24 cellular contexts compared by ENCODE assay signal in the genomic region with DNA sequence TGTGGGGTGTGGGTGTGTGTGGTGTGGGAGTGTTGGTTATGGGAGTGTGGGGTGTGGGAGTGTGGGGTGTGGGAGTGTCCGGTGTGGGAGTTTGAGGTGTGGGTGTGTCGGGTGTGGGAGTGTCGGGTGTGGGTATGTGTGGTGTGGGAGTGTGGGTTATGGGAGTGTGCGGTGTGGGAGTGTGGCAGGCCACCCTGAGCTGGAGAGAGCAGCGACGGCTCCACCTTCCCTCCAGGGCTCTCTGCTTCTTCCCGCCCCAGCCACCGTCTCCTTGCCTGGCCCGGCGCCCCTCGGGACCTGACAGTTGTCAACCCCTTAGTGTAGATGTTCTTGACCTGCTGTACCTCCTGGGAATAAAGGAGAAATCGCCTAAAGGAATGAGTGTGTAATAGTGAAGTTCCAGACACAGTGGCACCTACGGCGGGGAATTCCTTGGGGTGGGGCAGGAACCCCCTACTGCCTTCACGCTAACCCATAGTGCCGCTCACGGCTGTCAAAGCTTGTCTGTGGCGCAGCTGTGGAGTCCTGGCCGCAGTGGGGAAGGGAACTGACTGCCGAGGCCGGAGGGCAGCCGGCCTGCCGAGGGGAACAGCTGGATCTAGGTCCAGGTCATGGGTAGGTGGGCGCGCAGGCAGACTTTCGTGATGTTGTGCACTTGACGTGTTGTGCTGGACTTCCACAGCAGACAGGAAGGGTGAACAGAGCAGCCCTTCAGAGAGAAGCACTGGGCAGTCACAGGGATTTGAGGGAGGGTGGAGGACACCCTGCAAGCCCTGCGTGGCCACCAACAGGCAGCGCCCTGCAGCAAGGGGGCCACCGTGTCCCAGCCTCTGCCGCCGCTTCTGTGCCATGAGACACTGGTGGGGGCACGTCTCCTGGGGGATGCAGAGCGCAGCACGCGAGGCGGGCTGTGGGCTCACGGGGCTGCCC. TPM values are rescaled to one million over a fixed set of nuclear protein-coding genes. Genes with fewer than 3 reads are reported as not detected.
DNase-seq lines count a peak whose midpoint lies in the region; ATAC-seq, FAIRE-seq and TF ChIP-seq lines count a peak whose summit lies in the region.
"Had no signal": no experiment of that assay in that cellular context is flagged by ENCODE, and none has a peak within 500 bp of the region (broad histone marks: within the 10 kb centered on the region; RNA-seq: fewer than 3 reads in every experiment).

No MANE protein-coding gene starts in this region.

- CTCF ChIA-PET in A549 (lab: Yijun Ruan, JAX) = interaction anchor here (0.9 to 1.3 kb wide), 2 partner anchors 13 to 15 kb away, joined by 3 read pairs; no protein-coding TSS in a partner anchor

- FAIRE-seq in A549 (lab: Jason Lieb, UNC) = no peak

- no peak overlapping the region for H3K27ac ChIP-seq in A549
- H3K27ac ChIP-seq in SJCRH30 = peak overlapping the region; percentile 4; the same call in 1 of the 2 replicates
- H3K27ac ChIP-seq in uterus = no peak overlapping the region
- H3K27ac ChIP-seq: gastrocnemius medialis, tibial artery had no signal

- intact Hi-C loops in uterus (cut with DNase I; ENCODE audit: low total_unique reads) = no loop called here

- DNase-seq in A549 (ENCODE audit: low read depth in 1 of 2, low spot score in 1 of 2) (no peak), ELF-1 (ENCODE audit: low read depth, low spot score) (peak; percentile 65), SJCRH30 (peak; percentile 58 to 73), kidney tubule cell (ENCODE audit: low spot score) (peak; percentile 7), uterus (no peak), NCI-H2196 (lab: John Stamatoyannopoulos, UW; ENCODE audit: unreplicated experiment) (no peak), hepatic stellate cell (ENCODE audit: low spot score) (no peak)
- DNase-seq: activated CD4-positive, alpha-beta T cell treated with anti-CD3 and anti-CD28 coated beads, Interleukin-2, amount 50 U/mL, for 48 hours; activated naive CD4-positive, alpha-beta T cell treated with anti-CD3 and anti-CD28 coated beads for 36 hours; anterior cingulate cortex; cerebellar nuclear complex; DND-41; effector CD4-positive, alpha-beta T cell; gastrocnemius medialis; HFFc6; left colon; NCI-H1436 treated with DMSO at 0.1 percent for 48 hours; stimulated activated CD4-positive, alpha-beta T cell treated with anti-CD3 and anti-CD28 coated beads, Interleukin-1b, Interleukin-23, amount 100 ng/mL, for 48 hours; stimulated activated naive CD4-positive, alpha-beta T cell; tibial artery had no signal

- POLR2A ChIA-PET in A549 (lab: Yijun Ruan, JAX) = no interaction called here

- no peak for TF ChIP-seq EP300 in A549 (IDR thresholded peaks at IDR 0.05)

- TF ChIP-seq POLR2A in A549 (IDR thresholded peaks at IDR 0.05; ENCODE audit: low read length) = no peak
- TF ChIP-seq POLR2A in uterus (IDR thresholded peaks at IDR 0.05) = no peak

- no peaks in the 10 kb centered on the region for H3K4me1 ChIP-seq in A549
- peaks cover 22% of the 10 kb centered on the region; the same call in 1 of the 2 replicates for H3K4me1 ChIP-seq in SJCRH30
- no peaks in the 10 kb centered on the region for H3K4me1 ChIP-seq in uterus
- H3K4me1 ChIP-seq: gastrocnemius medialis had no signal

- H3K9me3 ChIP-seq in A549 (no peaks in the 10 kb centered on the region), SJCRH30 (replicated peaks) (no peaks in the 10 kb centered on the region), uterus (no peaks in the 10 kb centered on the region)
- H3K9me3 ChIP-seq: gastrocnemius medialis, tibial artery had no signal

- H3K36me3 ChIP-seq in SJCRH30 = no peaks in the 10 kb centered on the region
- no peaks in the 10 kb centered on the region for H3K36me3 ChIP-seq in uterus
- H3K36me3 ChIP-seq: gastrocnemius medialis, tibial artery had no signal

- 0 out of 3 replicates have a peak overlapping the region, but pooled peaks have one; percentile 13 for H3K4me2 ChIP-seq in A549

- ATAC-seq in A549 (no peak; a peak in 1 of 6 replicates), GM19035 (IDR thresholded peaks at IDR 0.05; ENCODE audit: unreplicated experiment) (no peak)
- ATAC-seq: esophagus mucosa, gastrocnemius medialis, left colon had no signal

- 16% methylated on average over 33 of the region's 38 CpGs for WGBS in A549 (ENCODE audit: missing lambda C conversion rate)

- TF ChIP-seq RAD21 in A549 (conservative IDR thresholded peaks at IDR 0.05 in 1 of 2, IDR thresholded peaks at IDR 0.05 in 1 of 2) = no peak

- H3K4me3 ChIP-seq in A549 = no peak overlapping the region
- no peak overlapping the region for H3K4me3 ChIP-seq in SJCRH30
- H3K4me3 ChIP-seq in uterus = no peak overlapping the region
- H3K4me3 ChIP-seq: gastrocnemius medialis, tibial artery had no signal

- TF ChIP-seq CTCF in A549 (IDR thresholded peaks at IDR 0.05) = no peak
- no peak for TF ChIP-seq CTCF in uterus (IDR thresholded peaks at IDR 0.05)

- H3K27me3 ChIP-seq in SJCRH30 (peaks cover 9% of the 10 kb centered on the region), uterus (peaks cover 0 to 14% of the 10 kb centered on the region in 2 donors)

TF ChIP-seq in A549, 52 proteins besides CTCF, POLR2A, EP300 and RAD21 (continues in another document):
- TF ChIP-seq MYC (IDR thresholded peaks at IDR 0.05; ENCODE audit: borderline replicate concordance, low read length) = no peak
- no peak for TF ChIP-seq PHF8 (IDR thresholded peaks at IDR 0.05; ENCODE audit: borderline replicate concordance, low read depth)
- TF ChIP-seq ZSCAN20 (CRISPR knock-in tag; IDR thresholded peaks at IDR 0.05) = no peak
- TF ChIP-seq CBX2 (IDR thresholded peaks at IDR 0.05; ENCODE audit: borderline replicate concordance, low read depth) = no peak
- TF ChIP-seq, protein P1, sequence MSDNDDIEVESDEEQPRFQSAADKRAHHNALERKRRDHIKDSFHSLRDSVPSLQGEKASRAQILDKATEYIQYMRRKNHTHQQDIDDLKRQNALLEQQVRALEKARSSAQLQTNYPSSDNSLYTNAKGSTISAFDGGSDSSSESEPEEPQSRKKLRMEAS (IDR thresholded peaks at IDR 0.05) = no peak
- TF ChIP-seq ESRRA (IDR thresholded peaks at IDR 0.05; ENCODE audit: borderline replicate concordance, low read length) = no peak
- TF ChIP-seq ZC3H11A (IDR thresholded peaks at IDR 0.05) = no peak
- TF ChIP-seq JUNB (IDR thresholded peaks at IDR 0.05) = no peak
- TF ChIP-seq, protein P2, sequence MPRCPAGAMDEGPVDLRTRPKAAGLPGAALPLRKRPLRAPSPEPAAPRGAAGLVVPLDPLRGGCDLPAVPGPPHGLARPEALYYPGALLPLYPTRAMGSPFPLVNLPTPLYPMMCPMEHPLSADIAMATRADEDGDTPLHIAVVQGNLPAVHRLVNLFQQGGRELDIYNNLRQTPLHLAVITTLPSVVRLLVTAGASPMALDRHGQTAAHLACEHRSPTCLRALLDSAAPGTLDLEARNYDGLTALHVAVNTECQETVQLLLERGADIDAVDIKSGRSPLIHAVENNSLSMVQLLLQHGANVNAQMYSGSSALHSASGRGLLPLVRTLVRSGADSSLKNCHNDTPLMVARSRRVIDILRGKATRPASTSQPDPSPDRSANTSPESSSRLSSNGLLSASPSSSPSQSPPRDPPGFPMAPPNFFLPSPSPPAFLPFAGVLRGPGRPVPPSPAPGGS (IDR thresholded peaks at IDR 0.05) = no peak
- TF ChIP-seq RARB (CRISPR knock-in tag; IDR thresholded peaks at IDR 0.05) = no peak
- TF ChIP-seq REST (IDR thresholded peaks at IDR 0.05) = no peak
- no peak for TF ChIP-seq EHMT2 (IDR thresholded peaks at IDR 0.05; ENCODE audit: low read depth)
- TF ChIP-seq, protein P3, sequence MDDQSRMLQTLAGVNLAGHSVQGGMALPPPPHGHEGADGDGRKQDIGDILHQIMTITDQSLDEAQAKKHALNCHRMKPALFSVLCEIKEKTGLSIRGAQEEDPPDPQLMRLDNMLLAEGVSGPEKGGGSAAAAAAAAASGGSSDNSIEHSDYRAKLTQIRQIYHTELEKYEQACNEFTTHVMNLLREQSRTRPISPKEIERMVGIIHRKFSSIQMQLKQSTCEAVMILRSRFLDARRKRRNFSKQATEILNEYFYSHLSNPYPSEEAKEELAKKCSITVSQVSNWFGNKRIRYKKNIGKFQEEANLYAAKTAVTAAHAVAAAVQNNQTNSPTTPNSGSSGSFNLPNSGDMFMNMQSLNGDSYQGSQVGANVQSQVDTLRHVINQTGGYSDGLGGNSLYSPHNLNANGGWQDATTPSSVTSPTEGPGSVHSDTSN (IDR thresholded peaks at IDR 0.05) = no peak
- TF ChIP-seq SMC3 (IDR thresholded peaks at IDR 0.05) = no peak
- no peak for TF ChIP-seq HDAC2 (IDR thresholded peaks at IDR 0.05)
- TF ChIP-seq FOXS1 (CRISPR knock-in tag; IDR thresholded peaks at IDR 0.05) = no peak

RNA-seq across cellular contexts. Expression of gene EN2, which starts 49.0 kb away (rescaled TPM):
- 0.33 and 0.53 TPM in 2 replicates for polyA plus RNA-seq in A549 (2011; rRNA removed)
- 0.61 and 0.76 TPM in 2 replicates for polyA plus RNA-seq in A549 (2012; cell fraction: cytosol; rRNA removed)
- 0.44 and 0.52 TPM in 2 replicates for polyA plus RNA-seq in A549 (2012; cell fraction: nucleus; rRNA removed)
- polyA plus RNA-seq in A549 (2017; fragmentation: RNase III; extraction: RNeasy Plus Mini Kit Qiagen cat#74134 plus additional on column Dnase treatment) = 0.51 to 0.62 TPM (median 0.54 TPM) in 3 replicates
- 0.21 and 0.63 TPM in 2 replicates for polyA minus RNA-seq in A549 (2011; rRNA and poly(A)+ RNA removed)
- total RNA-seq in SJCRH30 (2014; rRNA removed; shearing (Covaris generic)) = 0.61 and 0.81 TPM in 2 replicates
- total RNA-seq in uterus = 1 to 10 TPM in 1 of 4 donors, under 1 TPM in 1, not detected in 2; 0.15 to 2.1 TPM
- total RNA-seq: activated naive CD4-positive, alpha-beta T cell treated with anti-CD3 and anti-CD28 coated beads for 36 hours; esophagus mucosa; HFFc6; left colon; progenitor cell of endocrine pancreas; T-helper 2 cell treated with Interferon-gamma antibody and Interleukin-4, amounts not matched to agents 100 ng/mL and 5 ng/mL, for 36 hours had no signal

Comparison
In these comparisons a context has a peak if more than half of its experiments do, and no peak if none do; other contexts are left out.
1. DNase-seq: peak in ELF-1 (single experiment), SJCRH30 (2 of 2) and kidney tubule cell (single experiment); none in A549 (0 of 2), uterus (0 of 2), NCI-H2196 (single experiment) and hepatic stellate cell (single experiment).